In genomic region chr20:32966382-32966781, GRCh38 we compare ENCODE assay signal across 19 cellular contexts. TPM values are rescaled to one million over a fixed set of nuclear protein-coding genes. Genes with fewer than 3 reads are reported as not detected.
DNase-seq lines count a peak whose midpoint lies in the region; FAIRE-seq and TF ChIP-seq lines count a peak whose summit lies in the region.
"Had no signal": no experiment of that assay in that cellular context is flagged by ENCODE, and none has a peak within 500 bp of the region (broad histone marks: within the 10 kb centered on the region; RNA-seq: fewer than 3 reads in every experiment).

No MANE protein-coding gene starts in this region.

- H3K27me3 ChIP-seq in thymus (ENCODE audit: control insufficient read depth, insufficient read depth): no peaks in the 10 kb centered on the region
- peaks cover 3% of the 10 kb centered on the region for H3K27me3 ChIP-seq in suprapubic skin

- 92% methylated on average over 4 of the region's 4 CpGs for WGBS in thymus
- WGBS in suprapubic skin: 77% methylated on average over 4 of the region's 4 CpGs

- H3K27me3 Mint-ChIP-seq in activated naive CD4-positive, alpha-beta T cell treated with anti-CD3 and anti-CD28 coated beads, Interleukin-2, amount 50 U/mL, for 24 hours: no peaks in the 10 kb centered on the region
- no peaks in the 10 kb centered on the region for H3K27me3 Mint-ChIP-seq in activated naive CD4-positive, alpha-beta T cell treated with anti-CD3 and anti-CD28 coated beads for 36 hours (ENCODE audit: low read depth)
- no peaks in the 10 kb centered on the region for H3K27me3 Mint-ChIP-seq in activated CD4-positive, alpha-beta memory T cell treated with anti-CD3 and anti-CD28 coated beads for 36 hours
- H3K27me3 Mint-ChIP-seq: T-cell had no signal

- CTCF ChIA-PET in activated naive CD4-positive, alpha-beta T cell treated with anti-CD3 and anti-CD28 coated beads for 36 hours (lab: Charles Lee): interaction anchor here (0.7 to 3.6 kb wide), 3 partner anchors 8 to 20 kb away, joined by 3 to 44 read pairs (median 3); no protein-coding TSS in a partner anchor
- CTCF ChIA-PET in activated CD4-positive, alpha-beta memory T cell treated with anti-CD3 and anti-CD28 coated beads for 36 hours (lab: Charles Lee): interaction anchor here (0.9 to 3.2 kb wide), 2 partner anchors 20 to 38 kb away, joined by 4 to 19 read pairs; partner anchors contain the start of gene SUN5

- TF ChIP-seq EP300 in suprapubic skin (IDR thresholded peaks at IDR 0.05): no peak

- H3K36me3 ChIP-seq in kidney (ENCODE audit: control insufficient read depth in 1 of 2, insufficient read depth in 2 of 2, low read length in 2 of 2) (no peaks in the 10 kb centered on the region), thymus (ENCODE audit: control insufficient read depth, insufficient read depth) (no peaks in the 10 kb centered on the region), suprapubic skin (no peaks in the 10 kb centered on the region)

- intact Hi-C loops in activated naive CD4-positive, alpha-beta T cell treated with anti-CD3 and anti-CD28 coated beads for 36 hours (cut with micrococcal nuclease): loop anchor here (10.0 kb wide), 1 partner anchor 712 kb away; no protein-coding TSS in a partner anchor
- intact Hi-C loops in activated CD4-positive, alpha-beta memory T cell treated with anti-CD3 and anti-CD28 coated beads for 36 hours (cut with micrococcal nuclease): loop anchor here (5.0 kb wide), 1 partner anchor 609 kb away; the partner anchor contains the start of gene ASXL1
- intact Hi-C loops in kidney (cut with DNase I): no loop called here

- no peak for FAIRE-seq in kidney (lab: Jason Lieb, UNC)
- FAIRE-seq: RCC 7860 had no signal

- DNase-seq in activated naive CD4-positive, alpha-beta T cell treated with anti-CD3 and anti-CD28 coated beads for 36 hours: no peak
- DNase-seq in activated CD4-positive, alpha-beta memory T cell treated with anti-CD3 and anti-CD28 coated beads for 36 hours: peak; percentile 9
- peak; percentile 32 for DNase-seq in kidney
- DNase-seq in suprapubic skin (ENCODE audit: low spot score in 2 of 2): no peak
- no peak for DNase-seq in DMS79 treated with DMSO at 0.1 percent for 48 hours (lab: John Stamatoyannopoulos, UW)
- DNase-seq in CD1c-positive myeloid dendritic cell (ENCODE audit: extremely low spot score): no peak
- DNase-seq: DMS153, hypothalamus, left colon, NCI-H1105, NCI-H2171 treated with DMSO at 0.1 percent for 48 hours, NCI-H82 had no signal

- H3K4me3 ChIP-seq in kidney (ENCODE audit: low read length in 2 of 2) (no peak overlapping the region), thymus (ENCODE audit: low read length) (no peak overlapping the region), suprapubic skin (no peak overlapping the region)

- TF ChIP-seq POLR2A in suprapubic skin (IDR thresholded peaks at IDR 0.05): no peak

- H3K27ac Mint-ChIP-seq in activated naive CD4-positive, alpha-beta T cell treated with anti-CD3 and anti-CD28 coated beads, Interleukin-2, amount 50 U/mL, for 24 hours: peak overlapping the region; percentile 79
- no peak overlapping the region for H3K27ac Mint-ChIP-seq in activated naive CD4-positive, alpha-beta T cell treated with anti-CD3 and anti-CD28 coated beads for 36 hours
- H3K27ac Mint-ChIP-seq in activated CD4-positive, alpha-beta memory T cell treated with anti-CD3 and anti-CD28 coated beads for 36 hours: no peak overlapping the region
- H3K27ac Mint-ChIP-seq: endodermal cell, T-cell had no signal

- no peaks in the 10 kb centered on the region for H3K4me1 ChIP-seq in kidney (ENCODE audit: control insufficient read depth in 1 of 2, insufficient read depth in 1 of 2, low read depth in 1 of 2, low read length in 2 of 2)
- peaks cover 54% of the 10 kb centered on the region for H3K4me1 ChIP-seq in thymus (ENCODE audit: control insufficient read depth, insufficient read depth, low read length)
- no peaks in the 10 kb centered on the region for H3K4me1 ChIP-seq in suprapubic skin

- H3K9ac ChIP-seq in kidney (ENCODE audit: low read length in 2 of 2): no peak overlapping the region

- POLR2A ChIA-PET in activated CD4-positive, alpha-beta memory T cell treated with anti-CD3 and anti-CD28 coated beads for 36 hours (lab: Charles Lee): interaction anchor here (1.4 to 2.4 kb wide), 3 partner anchors 10 to 21 kb away, joined by 4 to 8 read pairs (median 7); no protein-coding TSS in a partner anchor

- no peaks in the 10 kb centered on the region for H3K9me3 Mint-ChIP-seq in activated naive CD4-positive, alpha-beta T cell treated with anti-CD3 and anti-CD28 coated beads, Interleukin-2, amount 50 U/mL, for 24 hours
- H3K9me3 Mint-ChIP-seq in activated naive CD4-positive, alpha-beta T cell treated with anti-CD3 and anti-CD28 coated beads for 36 hours: no peaks in the 10 kb centered on the region
- no peaks in the 10 kb centered on the region for H3K9me3 Mint-ChIP-seq in activated CD4-positive, alpha-beta memory T cell treated with anti-CD3 and anti-CD28 coated beads for 36 hours
- H3K9me3 Mint-ChIP-seq: activated naive CD4-positive, alpha-beta T cell treated with anti-CD3 and anti-CD28 coated beads, Interleukin-2, amount 50 U/mL, for 72 hours; endodermal cell; T-cell had no signal

- no peak for TF ChIP-seq CTCF in kidney (IDR thresholded peaks at IDR 0.05; ENCODE audit: borderline replicate concordance, extremely low read depth, insufficient read depth)
- TF ChIP-seq CTCF in suprapubic skin (IDR thresholded peaks at IDR 0.05): no peak

- peaks cover 1% of the 10 kb centered on the region for H3K36me3 Mint-ChIP-seq in activated naive CD4-positive, alpha-beta T cell treated with anti-CD3 and anti-CD28 coated beads, Interleukin-2, amount 50 U/mL, for 24 hours
- H3K36me3 Mint-ChIP-seq in activated naive CD4-positive, alpha-beta T cell treated with anti-CD3 and anti-CD28 coated beads for 36 hours (ENCODE audit: low read depth): no peaks in the 10 kb centered on the region
- no peaks in the 10 kb centered on the region for H3K36me3 Mint-ChIP-seq in activated CD4-positive, alpha-beta memory T cell treated with anti-CD3 and anti-CD28 coated beads for 36 hours
- H3K36me3 Mint-ChIP-seq: activated naive CD4-positive, alpha-beta T cell treated with anti-CD3 and anti-CD28 coated beads, Interleukin-2, amount 50 U/mL, for 72 hours; T-cell had no signal

- no peak overlapping the region for H3K4me3 Mint-ChIP-seq in activated naive CD4-positive, alpha-beta T cell treated with anti-CD3 and anti-CD28 coated beads, Interleukin-2, amount 50 U/mL, for 24 hours
- no peak overlapping the region for H3K4me3 Mint-ChIP-seq in activated naive CD4-positive, alpha-beta T cell treated with anti-CD3 and anti-CD28 coated beads for 36 hours
- no peak overlapping the region for H3K4me3 Mint-ChIP-seq in activated CD4-positive, alpha-beta memory T cell treated with anti-CD3 and anti-CD28 coated beads for 36 hours
- H3K4me3 Mint-ChIP-seq: endodermal cell had no signal

- peaks cover 90% of the 10 kb centered on the region for H3K4me1 Mint-ChIP-seq in activated naive CD4-positive, alpha-beta T cell treated with anti-CD3 and anti-CD28 coated beads, Interleukin-2, amount 50 U/mL, for 24 hours
- H3K4me1 Mint-ChIP-seq in activated naive CD4-positive, alpha-beta T cell treated with anti-CD3 and anti-CD28 coated beads for 36 hours (ENCODE audit: low read depth): peaks cover 77% of the 10 kb centered on the region
- peaks cover 75% of the 10 kb centered on the region for H3K4me1 Mint-ChIP-seq in activated CD4-positive, alpha-beta memory T cell treated with anti-CD3 and anti-CD28 coated beads for 36 hours (ENCODE audit: low read depth)

- no peak overlapping the region for H3K27ac ChIP-seq in kidney (ENCODE audit: low read depth in 2 of 2, low read length in 2 of 2)
- peak overlapping the region; percentile 90 for H3K27ac ChIP-seq in thymus (ENCODE audit: low read depth)
- no peak overlapping the region for H3K27ac ChIP-seq in suprapubic skin

- H3K9me3 ChIP-seq in kidney (ENCODE audit: control insufficient read depth in 1 of 2, low read length in 2 of 2) (no peaks in the 10 kb centered on the region), thymus (ENCODE audit: control insufficient read depth) (no peaks in the 10 kb centered on the region), suprapubic skin (no peaks in the 10 kb centered on the region)

RNA-seq across cellular contexts. Expression of gene SUN5, which starts 37.9 kb away (rescaled TPM):
- total RNA-seq in activated naive CD4-positive, alpha-beta T cell treated with anti-CD3 and anti-CD28 coated beads for 36 hours: not detected
- not detected for total RNA-seq in activated CD4-positive, alpha-beta memory T cell treated with anti-CD3 and anti-CD28 coated beads for 36 hours
- not detected for total RNA-seq in kidney
- not detected for polyA plus RNA-seq in kidney (ENCODE audit: insufficient read depth, low read depth, low replicate concordance)
- not detected for polyA plus RNA-seq in thymus
- total RNA-seq in suprapubic skin: not detected
- total RNA-seq: activated naive CD4-positive, alpha-beta T cell treated with anti-CD3 and anti-CD28 coated beads, Interleukin-2, amount 50 U/mL, for 72 hours; endodermal cell; left colon; pulmonary artery endothelial cell; T-cell had no signal

RNA-seq across cellular contexts. Expression of gene BPIFB2, which starts 41.1 kb away (rescaled TPM):
- not detected for total RNA-seq in activated naive CD4-positive, alpha-beta T cell treated with anti-CD3 and anti-CD28 coated beads for 36 hours
- total RNA-seq in activated CD4-positive, alpha-beta memory T cell treated with anti-CD3 and anti-CD28 coated beads for 36 hours: not detected
- total RNA-seq in kidney (not detected), suprapubic skin (not detected)
- polyA plus RNA-seq in kidney (ENCODE audit: insufficient read depth, low read depth, low replicate concordance) (not detected), thymus (0.73 TPM)
- total RNA-seq: activated naive CD4-positive, alpha-beta T cell treated with anti-CD3 and anti-CD28 coated beads, Interleukin-2, amount 50 U/mL, for 72 hours; endodermal cell; left colon; pulmonary artery endothelial cell had no signal

Comparison
In these comparisons a context has a peak if more than half of its experiments do, and no peak if none do; other contexts are left out.
1. DNase-seq: peak in activated CD4-positive, alpha-beta memory T cell treated with anti-CD3 and anti-CD28 coated beads for 36 hours (single experiment) and kidney (single experiment); none in activated naive CD4-positive, alpha-beta T cell treated with anti-CD3 and anti-CD28 coated beads for 36 hours (single experiment), suprapubic skin (0 of 2), DMS79 treated with DMSO at 0.1 percent for 48 hours (single experiment) and CD1c-positive myeloid dendritic cell (single experiment).